ENCODE assay signal across 12 cellular contexts in genomic region chr11:68269414-68270081, GRCh38. TPM values are rescaled to one million over a fixed set of nuclear protein-coding genes. Genes with fewer than 3 reads are reported as not detected.
DNase-seq lines count a peak whose midpoint lies in the region; ATAC-seq and TF ChIP-seq lines count a peak whose summit lies in the region.
"Had no signal": no experiment of that assay in that cellular context is flagged by ENCODE, and none has a peak within 500 bp of the region (broad histone marks: within the 10 kb centered on the region; RNA-seq: fewer than 3 reads in every experiment).

No MANE protein-coding gene starts in this region.

- H3K36me3 ChIP-seq in GM06990 (ENCODE audit: control insufficient read depth, insufficient read depth, low read length), result peaks cover 15% of the 10 kb centered on the region
- no peaks in the 10 kb centered on the region for H3K36me3 ChIP-seq in SU-DHL-6 (ENCODE audit: low read length)
- H3K36me3 ChIP-seq: ovary, uterus had no signal

- H4K20me1 ChIP-seq in SU-DHL-6 (ENCODE audit: low read depth, low read length), result no peaks in the 10 kb centered on the region

- no peaks in the 10 kb centered on the region for H3K27me3 ChIP-seq in GM06990 (replicated peaks; ENCODE audit: control insufficient read depth, insufficient read depth, low read length)
- no peaks in the 10 kb centered on the region for H3K27me3 ChIP-seq in SU-DHL-6 (ENCODE audit: low read length)
- H3K27me3 ChIP-seq: cardiac muscle cell, ovary, SJSA1, uterus had no signal

- intact Hi-C loops in sciatic nerve (cut with DNase I), result loop anchor here (10.0 kb wide), 1 partner anchor 115 kb away; no protein-coding TSS in a partner anchor

- peak overlapping the region; percentile 81 for H3K4me2 ChIP-seq in SU-DHL-6 (ENCODE audit: low read depth, low read length, poor library complexity, severe bottlenecking)

- no peak overlapping the region for H3K27ac ChIP-seq in SU-DHL-6 (ENCODE audit: low read depth, low read length)
- H3K27ac ChIP-seq: cardiac muscle cell, ovary, SJSA1 had no signal

- H3F3A ChIP-seq in SU-DHL-6 (ENCODE audit: insufficient read depth), result peaks cover 28% of the 10 kb centered on the region

- no peak overlapping the region for H2AFZ ChIP-seq in SU-DHL-6 (ENCODE audit: low read depth, low read length, severe bottlenecking)

- no peaks in the 10 kb centered on the region for H3K9me2 ChIP-seq in SU-DHL-6 (replicated peaks; ENCODE audit: insufficient read depth, low read length)

- peak; percentile 26 for ATAC-seq in sciatic nerve
- no peak for ATAC-seq in HG03457 (IDR thresholded peaks at IDR 0.05; ENCODE audit: unreplicated experiment)

- in situ Hi-C loops in GM13976 (cut with MboI; ENCODE audit: low sequenced_read_pairs, unreplicated experiment), result no loop called here

- H3K79me2 ChIP-seq in SU-DHL-6 (ENCODE audit: insufficient read depth, low read length), result peaks cover 31% of the 10 kb centered on the region

- DNase-seq in GM06990 (ENCODE audit: extremely low read depth, insufficient read length) (no peak), fibroblast of the aortic adventitia (ENCODE audit: low read depth) (peak; percentile 66), sciatic nerve (ENCODE audit: low spot score) (no peak), NCI-H187 treated with DMSO at 0.1 percent for 48 hours (lab: John Stamatoyannopoulos, UW) (no peak), GM13976 (ENCODE audit: low spot score) (no peak), HUDEP-2 (lab: John Stamatoyannopoulos, UW; ENCODE audit: unreplicated experiment in 76 of 76) (no peak)
- DNase-seq: ovary had no signal

- TF ChIP-seq CTCF in GM06990 (IDR thresholded peaks at IDR 0.05; ENCODE audit: insufficient read depth, low read length, poor library complexity, severe bottlenecking) (no peak), SU-DHL-6 (IDR thresholded peaks at IDR 0.05; ENCODE audit: insufficient read depth, low read length, poor library complexity, severe bottlenecking) (no peak), fibroblast of the aortic adventitia (IDR thresholded peaks at IDR 0.05; ENCODE audit: insufficient read depth, low read length) (no peak), GM13976 (IDR thresholded peaks at IDR 0.05; ENCODE audit: borderline replicate concordance, control extremely low read depth, extremely low read depth, insufficient read depth, missing control alignments) (no peak)

- H3K4me3 ChIP-seq in GM06990 (replicated peaks; ENCODE audit: low read depth, low read length) (peak overlapping the region; percentile 98), SU-DHL-6 (ENCODE audit: insufficient read depth, low read length, poor library complexity, severe bottlenecking) (no peak overlapping the region), fibroblast of the aortic adventitia (ENCODE audit: low read depth, low read length) (peak overlapping the region; percentile 45)
- H3K4me3 ChIP-seq: cardiac muscle cell, ovary, SJSA1, uterus had no signal

- H3K9ac ChIP-seq in SU-DHL-6 (ENCODE audit: low read length), result no peak overlapping the region

- H3K9me3 ChIP-seq in SU-DHL-6 (ENCODE audit: insufficient read depth, low read length), result peaks cover 4% of the 10 kb centered on the region; the same call in 1 of the 2 replicates
- H3K9me3 ChIP-seq: ovary, SJSA1, uterus had no signal

RNA-seq across cellular contexts. Expression of gene C11orf24, which starts 2.2 kb away (rescaled TPM):
- total RNA-seq in fibroblast of the aortic adventitia (ENCODE audit: low replicate concordance) (11.7 and 42.1 TPM in 2 replicates), sciatic nerve (53.2 TPM)

RNA-seq across cellular contexts. Expression of gene LRP5, which starts 42.8 kb away (rescaled TPM):
- total RNA-seq in fibroblast of the aortic adventitia (ENCODE audit: low replicate concordance) (3.3 and 8.3 TPM in 2 replicates), sciatic nerve (55.2 TPM)

RNA-seq across cellular contexts. Expression of gene KMT5B, which starts 56.5 kb away (rescaled TPM):
- 20.1 and 43.4 TPM in 2 replicates for total RNA-seq in fibroblast of the aortic adventitia (ENCODE audit: low replicate concordance)
- total RNA-seq in sciatic nerve, result 59.0 TPM
